ENCODE assay signal across 19 cellular contexts in the genomic region with DNA sequence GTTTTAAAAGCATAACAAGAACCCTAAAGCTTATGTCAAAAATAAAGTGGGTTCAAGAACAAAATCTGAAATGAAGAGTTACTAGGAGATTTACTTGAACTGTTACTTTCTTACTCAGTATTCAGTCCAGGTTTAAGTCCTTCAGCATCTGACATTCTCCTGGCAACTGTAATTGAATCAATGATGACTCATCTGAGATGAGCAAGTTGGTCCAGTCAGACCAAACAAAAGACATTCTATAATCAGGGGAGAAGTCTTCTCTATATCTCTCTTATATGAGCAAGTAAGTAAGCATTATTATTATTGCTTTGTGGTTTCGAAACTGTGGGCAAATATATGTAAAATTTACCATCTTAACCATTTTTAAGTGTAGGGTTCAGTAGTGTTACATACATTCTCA. TPM values are rescaled to one million over a fixed set of nuclear protein-coding genes. Genes with fewer than 3 reads are reported as not detected.
DNase-seq lines count a peak whose midpoint lies in the region; ATAC-seq and TF ChIP-seq lines count a peak whose summit lies in the region.
"Had no signal": no experiment of that assay in that cellular context is flagged by ENCODE, and none has a peak within 500 bp of the region (broad histone marks: within the 10 kb centered on the region; RNA-seq: fewer than 3 reads in every experiment).

No MANE protein-coding gene starts in this region.

- no peak overlapping the region for H3K4me3 ChIP-seq in choroid plexus epithelial cell (ENCODE audit: low read depth, low read length)
- H3K4me3 ChIP-seq in kidney epithelial cell (ENCODE audit: low read depth, low read length): no peak overlapping the region
- no peak overlapping the region for H3K4me3 ChIP-seq in ascending aorta
- H3K4me3 ChIP-seq: BLaER1 treated with 17β-estradiol and CSF1 and Interleukin-3, amounts not matched to agents 10 nM and 100 nM; PC-9; tibial nerve had no signal

- H3K36me3 Mint-ChIP-seq in immature natural killer cell: peaks cover 0 to 22% (median 9%) of the 10 kb centered on the region in 3 donors

- H3K27me3 ChIP-seq in kidney epithelial cell (ENCODE audit: control insufficient read depth, insufficient read depth, low read length): no peaks in the 10 kb centered on the region
- no peaks in the 10 kb centered on the region for H3K27me3 ChIP-seq in ascending aorta
- H3K27me3 ChIP-seq: BLaER1 treated with 17β-estradiol and CSF1 and Interleukin-3, amounts not matched to agents 10 nM and 100 nM; tibial nerve had no signal

- no peaks in the 10 kb centered on the region for H3K4me1 Mint-ChIP-seq in immature natural killer cell

- DNase-seq in DMS53 (lab: John Stamatoyannopoulos, UW): peak; percentile 49
- peak; percentile 42 for DNase-seq in LHCN-M2 (ENCODE audit: low read depth)
- DNase-seq in choroid plexus epithelial cell (ENCODE audit: low read depth): peak; percentile 48
- DNase-seq in kidney epithelial cell (ENCODE audit: low read depth): peak; percentile 5
- DNase-seq in immature natural killer cell: no peak
- DNase-seq in ascending aorta (ENCODE audit: low spot score in 2 of 2): no peak
- DNase-seq: activated CD4-positive, alpha-beta T cell treated with anti-CD3 and anti-CD28 coated beads for 4 hours; activated T-cell treated with anti-CD3 and anti-CD28 coated beads, Interleukin-2, amount 50 U/mL, for 1 hour; amniotic stem cell; DND-41; left colon; NCI-H1436; PC-9; stimulated activated CD4-positive, alpha-beta T cell treated with anti-CD3 and anti-CD28 coated beads, Interleukin-1b, Interleukin-23, amount 100 ng/mL, for 48 hours; T-helper 2 cell had no signal

- no peak overlapping the region for H3K27ac ChIP-seq in ascending aorta
- H3K27ac ChIP-seq: BLaER1 treated with 17β-estradiol and CSF1 and Interleukin-3, amounts not matched to agents 10 nM and 100 nM; PC-9; tibial nerve had no signal

- no peaks in the 10 kb centered on the region for H3K9me3 ChIP-seq in ascending aorta
- H3K9me3 ChIP-seq: tibial nerve had no signal

- ATAC-seq in GM19395 (IDR thresholded peaks at IDR 0.05; ENCODE audit: unreplicated experiment) (no peak), GM18909 (IDR thresholded peaks at IDR 0.05; ENCODE audit: poor library complexity, unreplicated experiment) (no peak)
- ATAC-seq: left colon had no signal

- H3K9me3 Mint-ChIP-seq in immature natural killer cell: no peaks in the 10 kb centered on the region

- no peak for TF ChIP-seq CTCF in choroid plexus epithelial cell (conservative IDR thresholded peaks at IDR 0.05; ENCODE audit: low read depth, low read length)
- TF ChIP-seq CTCF in kidney epithelial cell (IDR thresholded peaks at IDR 0.05; ENCODE audit: insufficient read depth, low read length, poor library complexity, severe bottlenecking): no peak
- no peak for TF ChIP-seq CTCF in ascending aorta (IDR thresholded peaks at IDR 0.05)

- H3K27me3 Mint-ChIP-seq in immature natural killer cell (ENCODE audit: low read depth in 3 of 3): peaks cover 0 to 1% (median 1%) of the 10 kb centered on the region in 3 donors

- intact Hi-C loops in ascending aorta (cut with DNase I): no loop called here

- H3K27ac Mint-ChIP-seq in immature natural killer cell: no peak overlapping the region

- H3K36me3 ChIP-seq in kidney epithelial cell (ENCODE audit: control insufficient read depth, insufficient read depth, low read length) (no peaks in the 10 kb centered on the region), ascending aorta (peaks cover 0 to 17% of the 10 kb centered on the region in 2 donors)
- H3K36me3 ChIP-seq: BLaER1 treated with 17β-estradiol and CSF1 and Interleukin-3, amounts not matched to agents 10 nM and 100 nM had no signal

- H3K4me3 Mint-ChIP-seq in immature natural killer cell: no peak overlapping the region

- no peaks in the 10 kb centered on the region for H3K4me1 ChIP-seq in ascending aorta
- H3K4me1 ChIP-seq: BLaER1 treated with 17β-estradiol and CSF1 and Interleukin-3, amounts not matched to agents 10 nM and 100 nM; tibial nerve had no signal

RNA-seq across cellular contexts. Expression of gene MAP9, which starts 34.6 kb away (rescaled TPM):
- total RNA-seq in LHCN-M2 (2014; rRNA removed): 2.9 and 3.3 TPM in 2 replicates
- polyA plus RNA-seq in LHCN-M2 (2012): 1.2 TPM
- total RNA-seq in kidney epithelial cell: 20.8 and 22.0 TPM in 2 replicates
- polyA plus RNA-seq in immature natural killer cell: 1 to 10 TPM in 2 of 3 donors, not detected in 1; 2.1 to 3.3 TPM
- total RNA-seq in ascending aorta: 5.2 TPM

Comparison
In these comparisons a context has a peak if more than half of its experiments do, and no peak if none do; other contexts are left out.
1. DNase-seq: peak in DMS53 (single experiment), LHCN-M2 (single experiment), choroid plexus epithelial cell (single experiment) and kidney epithelial cell (single experiment); none in immature natural killer cell (0 of 3) and ascending aorta (0 of 2).